18 cellular contexts compared by ENCODE assay signal in the genomic region with DNA sequence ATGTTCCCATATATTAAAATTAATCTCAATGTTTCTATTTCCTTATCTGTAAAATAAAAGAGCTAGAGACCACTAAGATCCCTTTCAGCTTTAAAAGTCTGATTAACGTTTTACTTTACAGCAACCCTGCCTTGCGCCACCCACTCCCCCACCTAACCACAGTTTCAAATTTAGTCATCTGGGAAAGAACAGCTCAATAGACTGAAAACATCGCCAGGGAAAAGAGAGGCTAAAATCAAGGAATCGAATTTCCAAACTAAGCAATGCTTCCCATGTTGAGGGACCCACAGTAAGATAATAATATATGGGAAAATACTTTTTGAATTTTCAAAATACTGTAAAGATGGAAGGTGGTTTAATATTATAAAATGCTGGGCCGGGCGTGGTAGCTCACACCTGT. TPM values are rescaled to one million over a fixed set of nuclear protein-coding genes. Genes with fewer than 3 reads are reported as not detected.
A peak's percentile ranks its signal among the peaks of the same experiment; 100 is the strongest.
DNase-seq lines count a peak whose midpoint lies in the region; ATAC-seq and TF ChIP-seq lines count a peak whose summit lies in the region.
"Had no signal": no experiment of that assay in that cellular context is flagged by ENCODE, and none has a peak within 500 bp of the region (broad histone marks: within the 10 kb centered on the region; RNA-seq: fewer than 3 reads in every experiment).

No MANE protein-coding gene starts in this region.

- peaks cover 1% of the 10 kb centered on the region for H3K36me3 Mint-ChIP-seq in activated CD4-positive, alpha-beta memory T cell treated with anti-CD3 and anti-CD28 coated beads for 36 hours
- H3K36me3 Mint-ChIP-seq in activated CD4-positive, alpha-beta memory T cell treated with anti-CD3 and anti-CD28 coated beads, Interleukin-2, amount 10 ng/mL, durations not matched to agents 7 days and 5 days (ENCODE audit: low read depth): no peaks in the 10 kb centered on the region
- peaks cover 3% of the 10 kb centered on the region for H3K36me3 Mint-ChIP-seq in activated naive CD8-positive, alpha-beta T cell treated with anti-CD3 and anti-CD28 coated beads for 36 hours
- no peaks in the 10 kb centered on the region for H3K36me3 Mint-ChIP-seq in stimulated activated effector memory CD8-positive, alpha-beta T cell treated with anti-CD3 and anti-CD28 coated beads, Interleukin-12 subunit alpha, Interleukin-12 subunit beta, amount 100 ng/mL, for 72 hours
- no peaks in the 10 kb centered on the region for H3K36me3 Mint-ChIP-seq in CD4-positive, alpha-beta memory T cell
- H3K36me3 Mint-ChIP-seq in CD14-positive monocyte: no peaks in the 10 kb centered on the region

- no peaks in the 10 kb centered on the region for H3K36me3 ChIP-seq in CD4-positive, alpha-beta memory T cell (ENCODE audit: insufficient read depth, low read length)

- CTCF ChIA-PET in activated CD4-positive, alpha-beta memory T cell treated with anti-CD3 and anti-CD28 coated beads for 36 hours (lab: Charles Lee): interaction anchor here (0.9 to 4.0 kb wide), 4 partner anchors 11 to 1215 kb away, joined by 3 to 24 read pairs (median 4); no protein-coding TSS in a partner anchor
- CTCF ChIA-PET in activated CD4-positive, alpha-beta memory T cell treated with anti-CD3 and anti-CD28 coated beads, Interleukin-2, amount 10 ng/mL, durations not matched to agents 7 days and 5 days (lab: Charles Lee): interaction anchor here (0.7 to 1.7 kb wide), 7 partner anchors 15 to 771 kb away, joined by 3 to 7 read pairs (median 4); no protein-coding TSS in a partner anchor
- CTCF ChIA-PET in CD4-positive, alpha-beta memory T cell (lab: Charles Lee; ENCODE audit: partially characterized antibody): interaction anchor here (0.7 to 3.2 kb wide), 9 partner anchors 11 to 770 kb away, joined by 3 to 12 read pairs (median 3); a partner anchor contains a TSS

- peaks cover 10% of the 10 kb centered on the region for H3K4me1 Mint-ChIP-seq in activated CD4-positive, alpha-beta memory T cell treated with anti-CD3 and anti-CD28 coated beads for 36 hours (ENCODE audit: low read depth)
- H3K4me1 Mint-ChIP-seq in activated CD4-positive, alpha-beta memory T cell treated with anti-CD3 and anti-CD28 coated beads, Interleukin-2, amount 10 ng/mL, durations not matched to agents 7 days and 5 days: peaks cover 21% of the 10 kb centered on the region
- peaks cover 12% of the 10 kb centered on the region for H3K4me1 Mint-ChIP-seq in activated naive CD8-positive, alpha-beta T cell treated with anti-CD3 and anti-CD28 coated beads for 36 hours
- peaks cover 7% of the 10 kb centered on the region for H3K4me1 Mint-ChIP-seq in stimulated activated effector memory CD8-positive, alpha-beta T cell treated with anti-CD3 and anti-CD28 coated beads, Interleukin-12 subunit alpha, Interleukin-12 subunit beta, amount 100 ng/mL, for 72 hours
- H3K4me1 Mint-ChIP-seq in CD4-positive, alpha-beta memory T cell: peaks cover 0 to 6% (median 3%) of the 10 kb centered on the region in 4 donors
- peaks cover under 1% of the 10 kb centered on the region for H3K4me1 Mint-ChIP-seq in CD14-positive monocyte

- H3K27ac ChIP-seq in CD4-positive, alpha-beta memory T cell (ENCODE audit: low read depth, low read length): no peak overlapping the region
- H3K27ac ChIP-seq: A549, PC-9 had no signal

- peaks cover 2% of the 10 kb centered on the region for H3K9me3 Mint-ChIP-seq in activated CD4-positive, alpha-beta memory T cell treated with anti-CD3 and anti-CD28 coated beads for 36 hours
- H3K9me3 Mint-ChIP-seq in activated CD4-positive, alpha-beta memory T cell treated with anti-CD3 and anti-CD28 coated beads, Interleukin-2, amount 10 ng/mL, durations not matched to agents 7 days and 5 days: no peaks in the 10 kb centered on the region
- no peaks in the 10 kb centered on the region for H3K9me3 Mint-ChIP-seq in activated naive CD8-positive, alpha-beta T cell treated with anti-CD3 and anti-CD28 coated beads for 36 hours
- no peaks in the 10 kb centered on the region for H3K9me3 Mint-ChIP-seq in stimulated activated effector memory CD8-positive, alpha-beta T cell treated with anti-CD3 and anti-CD28 coated beads, Interleukin-12 subunit alpha, Interleukin-12 subunit beta, amount 100 ng/mL, for 72 hours
- H3K9me3 Mint-ChIP-seq in CD4-positive, alpha-beta memory T cell: peaks cover 0 to 3% (median 0%) of the 10 kb centered on the region in 8 donors
- H3K9me3 Mint-ChIP-seq in CD14-positive monocyte: peaks cover 0 to 6% (median 4%) of the 10 kb centered on the region in 7 donors

- H3K9me3 ChIP-seq in CD4-positive, alpha-beta memory T cell (ENCODE audit: control insufficient read depth in 1 of 2, low read length in 2 of 2): no peaks in the 10 kb centered on the region
- H3K9me3 ChIP-seq: A549 had no signal

- intact Hi-C loops in activated CD4-positive, alpha-beta memory T cell treated with anti-CD3 and anti-CD28 coated beads for 36 hours (cut with micrococcal nuclease): loop anchor here (5.0 kb wide), 1 partner anchor 1214 kb away; no protein-coding TSS in a partner anchor
- intact Hi-C loops in CD4-positive, alpha-beta memory T cell (cut with micrococcal nuclease): loop anchor here (5.0 kb wide), 2 partner anchors 431 to 1214 kb away; no protein-coding TSS in a partner anchor
- intact Hi-C loops in CD14-positive monocyte (cut with micrococcal nuclease): loop anchor here in 1 of 2 donors (10.0 kb wide), 1 partner anchor 772 kb away; no protein-coding TSS in a partner anchor

- peaks cover 4% of the 10 kb centered on the region for H3K27me3 ChIP-seq in CD4-positive, alpha-beta memory T cell (ENCODE audit: insufficient read depth, low read length)

- no peaks in the 10 kb centered on the region for H3K4me1 ChIP-seq in CD4-positive, alpha-beta memory T cell (ENCODE audit: insufficient read depth, low read length)
- H3K4me1 ChIP-seq: A549 had no signal

- TF ChIP-seq CTCF in CD14-positive monocyte (IDR thresholded peaks at IDR 0.05): no peak

- H3K27me3 Mint-ChIP-seq in activated CD4-positive, alpha-beta memory T cell treated with anti-CD3 and anti-CD28 coated beads for 36 hours: peaks cover 14% of the 10 kb centered on the region
- peaks cover 20% of the 10 kb centered on the region for H3K27me3 Mint-ChIP-seq in activated CD4-positive, alpha-beta memory T cell treated with anti-CD3 and anti-CD28 coated beads, Interleukin-2, amount 10 ng/mL, durations not matched to agents 7 days and 5 days
- H3K27me3 Mint-ChIP-seq in activated naive CD8-positive, alpha-beta T cell treated with anti-CD3 and anti-CD28 coated beads for 36 hours: peaks cover 6% of the 10 kb centered on the region
- H3K27me3 Mint-ChIP-seq in CD4-positive, alpha-beta memory T cell: peaks cover 4 to 12% of the 10 kb centered on the region in 2 donors
- peaks cover 1 to 2% (median 1%) of the 10 kb centered on the region in 3 donors for H3K27me3 Mint-ChIP-seq in CD14-positive monocyte (ENCODE audit: low read depth in 3 of 3)

- peak; percentile 36 for ATAC-seq in HG02798 (IDR thresholded peaks at IDR 0.05; ENCODE audit: poor library complexity, unreplicated experiment)
- peak; percentile 45 for ATAC-seq in stimulated activated effector memory CD8-positive, alpha-beta T cell treated with anti-CD3 and anti-CD28 coated beads, Interleukin-12 subunit alpha, Interleukin-12 subunit beta, amount 100 ng/mL, for 72 hours
- ATAC-seq: A549 had no signal

- H3K4me3 ChIP-seq in CD4-positive, alpha-beta memory T cell (ENCODE audit: low read length in 2 of 2): no peak overlapping the region
- H3K4me3 ChIP-seq: A549, PC-9 had no signal

- POLR2A ChIA-PET in activated CD4-positive, alpha-beta memory T cell treated with anti-CD3 and anti-CD28 coated beads for 36 hours (lab: Charles Lee): no interaction called here
- POLR2A ChIA-PET in activated CD4-positive, alpha-beta memory T cell treated with anti-CD3 and anti-CD28 coated beads, Interleukin-2, amount 10 ng/mL, durations not matched to agents 7 days and 5 days (lab: Charles Lee): no interaction called here
- POLR2A ChIA-PET in CD4-positive, alpha-beta memory T cell (lab: Charles Lee; ENCODE audit: partially characterized antibody): interaction anchor here (1.5 kb wide), 1 partner anchor 22 kb away, joined by 6 read pairs; a partner anchor contains a TSS

- DNase-seq in activated CD4-positive, alpha-beta memory T cell treated with anti-CD3 and anti-CD28 coated beads for 36 hours: peak; percentile 33
- DNase-seq in activated CD4-positive, alpha-beta memory T cell treated with anti-CD3 and anti-CD28 coated beads, Interleukin-2, amount 10 ng/mL, durations not matched to agents 7 days and 5 days: no peak
- peak; percentile 25 for DNase-seq in activated naive CD8-positive, alpha-beta T cell treated with anti-CD3 and anti-CD28 coated beads for 36 hours
- DNase-seq in stimulated activated effector memory CD8-positive, alpha-beta T cell treated with anti-CD3 and anti-CD28 coated beads, Interleukin-12 subunit alpha, Interleukin-12 subunit beta, amount 100 ng/mL, for 72 hours (ENCODE audit: low spot score in 2 of 2): no peak
- no peak for DNase-seq in CD4-positive, alpha-beta memory T cell
- DNase-seq in NCI-H774 (lab: John Stamatoyannopoulos, UW): no peak
- no peak for DNase-seq in CD14-positive monocyte (ENCODE audit: low spot score)
- DNase-seq: Calu3, H7, NCI-H1105 treated with DMSO at 0.1 percent for 48 hours, NCI-H187 treated with DMSO at 0.1 percent for 48 hours, NCI-H446 treated with DMSO at 0.1 percent for 48 hours, NCI-H748 treated with DMSO at 0.1 percent for 48 hours, PC-9 had no signal

- H3K4me3 Mint-ChIP-seq in activated CD4-positive, alpha-beta memory T cell treated with anti-CD3 and anti-CD28 coated beads for 36 hours: no peak overlapping the region
- no peak overlapping the region for H3K4me3 Mint-ChIP-seq in activated CD4-positive, alpha-beta memory T cell treated with anti-CD3 and anti-CD28 coated beads, Interleukin-2, amount 10 ng/mL, durations not matched to agents 7 days and 5 days
- no peak overlapping the region for H3K4me3 Mint-ChIP-seq in activated naive CD8-positive, alpha-beta T cell treated with anti-CD3 and anti-CD28 coated beads for 36 hours
- H3K4me3 Mint-ChIP-seq in stimulated activated effector memory CD8-positive, alpha-beta T cell treated with anti-CD3 and anti-CD28 coated beads, Interleukin-12 subunit alpha, Interleukin-12 subunit beta, amount 100 ng/mL, for 72 hours: no peak overlapping the region
- no peak overlapping the region for H3K4me3 Mint-ChIP-seq in CD4-positive, alpha-beta memory T cell
- H3K4me3 Mint-ChIP-seq in CD14-positive monocyte: no peak overlapping the region

- H3K27ac Mint-ChIP-seq in activated CD4-positive, alpha-beta memory T cell treated with anti-CD3 and anti-CD28 coated beads for 36 hours: no peak overlapping the region
- H3K27ac Mint-ChIP-seq in activated CD4-positive, alpha-beta memory T cell treated with anti-CD3 and anti-CD28 coated beads, Interleukin-2, amount 10 ng/mL, durations not matched to agents 7 days and 5 days: no peak overlapping the region
- no peak overlapping the region for H3K27ac Mint-ChIP-seq in activated naive CD8-positive, alpha-beta T cell treated with anti-CD3 and anti-CD28 coated beads for 36 hours
- H3K27ac Mint-ChIP-seq in stimulated activated effector memory CD8-positive, alpha-beta T cell treated with anti-CD3 and anti-CD28 coated beads, Interleukin-12 subunit alpha, Interleukin-12 subunit beta, amount 100 ng/mL, for 72 hours: no peak overlapping the region
- peak overlapping the region in 1 of 7 donors; percentile 88 for H3K27ac Mint-ChIP-seq in CD4-positive, alpha-beta memory T cell
- no peak overlapping the region for H3K27ac Mint-ChIP-seq in CD14-positive monocyte

RNA-seq across cellular contexts. Expression of a gene that starts 6.6 kb away (rescaled TPM):
- total RNA-seq in activated CD4-positive, alpha-beta memory T cell treated with anti-CD3 and anti-CD28 coated beads for 36 hours: under 1 TPM in 1 of 2 experiments, not detected in 1; 0.31 TPM
- total RNA-seq in activated CD4-positive, alpha-beta memory T cell treated with anti-CD3 and anti-CD28 coated beads, Interleukin-2, amount 10 ng/mL, durations not matched to agents 7 days and 5 days: not detected
- not detected for total RNA-seq in activated naive CD8-positive, alpha-beta T cell treated with anti-CD3 and anti-CD28 coated beads for 36 hours
- total RNA-seq in CD4-positive, alpha-beta memory T cell: 1 to 10 TPM in 1 of 2 experiments, under 1 TPM in 1; 0.29 to 1.0 TPM
- under 1 TPM; 0.09 to 0.34 TPM for polyA plus RNA-seq in CD4-positive, alpha-beta memory T cell
- not detected for polyA plus RNA-seq in CD14-positive monocyte
- total RNA-seq: Calu3, G401, PC-9, SK-MEL-5 had no signal
- polyA plus RNA-seq: A549 had no signal

RNA-seq across cellular contexts. Expression of a gene that starts 22.9 kb away (rescaled TPM):
- 10 to 100 TPM; 43.8 to 45.5 TPM for total RNA-seq in activated CD4-positive, alpha-beta memory T cell treated with anti-CD3 and anti-CD28 coated beads for 36 hours
- 10 to 100 TPM; 50.2 to 51.1 TPM for total RNA-seq in activated CD4-positive, alpha-beta memory T cell treated with anti-CD3 and anti-CD28 coated beads, Interleukin-2, amount 10 ng/mL, durations not matched to agents 7 days and 5 days
- total RNA-seq in activated naive CD8-positive, alpha-beta T cell treated with anti-CD3 and anti-CD28 coated beads for 36 hours: 10 to 100 TPM; 54.2 to 56.0 TPM
- 10 to 100 TPM; 57.4 to 58.0 TPM for total RNA-seq in CD4-positive, alpha-beta memory T cell
- polyA plus RNA-seq in CD4-positive, alpha-beta memory T cell: 100 to 1,000 TPM; 106 to 110 TPM
- polyA plus RNA-seq in CD14-positive monocyte: 100 to 1,000 TPM in 1 of 2 donors, 10 to 100 TPM in 1; 93.9 to 115 TPM

Comparison
In these comparisons a context has a peak if more than half of its experiments do, and no peak if none do; other contexts are left out.
1. DNase-seq: peak in activated CD4-positive, alpha-beta memory T cell treated with anti-CD3 and anti-CD28 coated beads for 36 hours (single experiment) and activated naive CD8-positive, alpha-beta T cell treated with anti-CD3 and anti-CD28 coated beads for 36 hours (single experiment); none in activated CD4-positive, alpha-beta memory T cell treated with anti-CD3 and anti-CD28 coated beads, Interleukin-2, amount 10 ng/mL, durations not matched to agents 7 days and 5 days (single experiment), stimulated activated effector memory CD8-positive, alpha-beta T cell treated with anti-CD3 and anti-CD28 coated beads, Interleukin-12 subunit alpha, Interleukin-12 subunit beta, amount 100 ng/mL, for 72 hours (0 of 2), CD4-positive, alpha-beta memory T cell (0 of 5), NCI-H774 (single experiment) and CD14-positive monocyte (single experiment).